Comparison of ENCODE assay signal across 10 cellular contexts in the genomic region with DNA sequence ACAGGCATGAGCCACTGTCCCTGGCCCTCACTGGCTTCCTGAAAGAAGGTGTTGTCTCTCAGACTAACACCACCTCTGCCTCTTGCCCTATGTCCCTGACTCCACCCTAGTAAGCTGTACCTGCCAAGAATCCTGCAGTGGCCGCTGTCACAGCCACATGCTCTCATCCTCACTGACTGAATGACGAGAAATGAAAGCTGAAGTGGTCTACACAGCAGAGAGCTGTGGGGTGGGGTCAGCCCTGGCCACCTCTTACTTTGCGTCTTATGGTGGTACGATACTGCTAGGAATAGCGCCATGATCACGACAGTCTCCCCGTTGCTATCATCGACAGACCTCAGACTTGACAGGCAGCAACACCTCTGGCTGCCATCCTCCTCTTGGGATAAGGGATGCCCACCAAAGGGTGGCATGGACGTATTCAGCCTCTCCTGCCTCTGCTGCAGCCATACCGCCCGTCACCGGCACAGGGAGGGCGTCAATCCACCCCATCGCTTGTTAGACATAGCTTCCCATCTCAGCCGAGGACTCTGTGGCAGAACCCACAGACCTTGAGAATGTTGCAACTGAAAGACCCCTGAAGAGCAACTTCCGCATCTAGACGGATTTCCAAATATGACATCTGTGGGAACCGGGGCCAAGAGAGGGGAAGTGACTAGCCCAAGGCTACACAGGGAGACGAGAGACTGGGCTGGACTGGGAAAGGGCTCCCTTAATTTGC. TPM values are rescaled to one million over a fixed set of nuclear protein-coding genes. Genes with fewer than 3 reads are reported as not detected.
A peak's percentile ranks its signal among the peaks of the same experiment; 100 is the strongest.
DNase-seq lines count a peak whose midpoint lies in the region; ATAC-seq, FAIRE-seq and TF ChIP-seq lines count a peak whose summit lies in the region.
"Had no signal": no experiment of that assay in that cellular context is flagged by ENCODE, and none has a peak within 500 bp of the region (broad histone marks: within the 10 kb centered on the region; RNA-seq: fewer than 3 reads in every experiment).

No MANE protein-coding gene starts in this region.

- H3K9me3 ChIP-seq in right atrium auricular region: no peaks in the 10 kb centered on the region
- no peaks in the 10 kb centered on the region for H3K9me3 ChIP-seq in thoracic aorta

- H3K27me3 ChIP-seq in right atrium auricular region: no peaks in the 10 kb centered on the region
- H3K27me3 ChIP-seq in thoracic aorta (replicated peaks; ENCODE audit: insufficient read depth): no peaks in the 10 kb centered on the region

- peaks cover 4% of the 10 kb centered on the region for H3K27me3 Mint-ChIP-seq in activated CD4-positive, alpha-beta T cell treated with anti-CD3 and anti-CD28 coated beads, Interleukin-2, amount 10 ng/mL, durations not matched to agents 24 days and 14 days
- peaks cover 9% of the 10 kb centered on the region for H3K27me3 Mint-ChIP-seq in WTC11 (ENCODE audit: low read depth)

- POLR2A ChIA-PET in WTC11 (lab: Charles Lee): no interaction called here

- H3K27ac ChIP-seq in right atrium auricular region (peak overlapping the region in 1 of 2 donors; percentile 29), thoracic aorta (no peak overlapping the region)

- H3K4me3 Mint-ChIP-seq in activated CD4-positive, alpha-beta T cell treated with anti-CD3 and anti-CD28 coated beads, Interleukin-2, amount 10 ng/mL, durations not matched to agents 24 days and 14 days: peak overlapping the region; percentile 96
- H3K4me3 Mint-ChIP-seq in WTC11: no peak overlapping the region

- peaks cover 0 to 15% of the 10 kb centered on the region in 2 donors for H3K4me1 ChIP-seq in right atrium auricular region
- no peaks in the 10 kb centered on the region for H3K4me1 ChIP-seq in thoracic aorta (ENCODE audit: control insufficient read depth in 1 of 2, low read depth in 2 of 2)

- H3K36me3 ChIP-seq in right atrium auricular region: no peaks in the 10 kb centered on the region
- no peaks in the 10 kb centered on the region for H3K36me3 ChIP-seq in thoracic aorta

- ATAC-seq in WTC11 (no peak), thoracic aorta (ENCODE audit: insufficient number of reproducible peaks, low FRiP score, low read depth) (no peak)

- CTCF ChIA-PET in WTC11 (lab: Charles Lee): interaction anchor here (1.3 to 4.3 kb wide), 7 partner anchors 10 to 224 kb away, joined by 4 to 19 read pairs (median 6); no protein-coding TSS in a partner anchor

- H3K4me3 ChIP-seq in right atrium auricular region: peak overlapping the region; percentile 23 to 39
- peak overlapping the region; percentile 62 for H3K4me3 ChIP-seq in thoracic aorta

- H3K27ac Mint-ChIP-seq in activated CD4-positive, alpha-beta T cell treated with anti-CD3 and anti-CD28 coated beads, Interleukin-2, amount 10 ng/mL, durations not matched to agents 24 days and 14 days: peak overlapping the region; percentile 91
- peak overlapping the region; percentile 10; the same call in 1 of the 2 replicates for H3K27ac Mint-ChIP-seq in WTC11

- no peak for TF ChIP-seq CTCF in WTC11 (IDR thresholded peaks at IDR 0.05)
- TF ChIP-seq CTCF in right atrium auricular region (IDR thresholded peaks at IDR 0.05): no peak
- TF ChIP-seq CTCF in thoracic aorta (IDR thresholded peaks at IDR 0.05): no peak

- FAIRE-seq in frontal cortex (lab: Jason Lieb, UNC): no peak

- intact Hi-C loops in activated CD4-positive, alpha-beta T cell treated with anti-CD3 and anti-CD28 coated beads, Interleukin-2, amount 10 ng/mL, durations not matched to agents 24 days and 14 days (cut with micrococcal nuclease): loop anchor here (2.0 to 10.0 kb wide), 3 partner anchors 60 to 224 kb away; partner anchors contain the start of gene HNRNPM

- peaks cover 16% of the 10 kb centered on the region for H3K9me3 Mint-ChIP-seq in activated CD4-positive, alpha-beta T cell treated with anti-CD3 and anti-CD28 coated beads, Interleukin-2, amount 10 ng/mL, durations not matched to agents 24 days and 14 days
- H3K9me3 Mint-ChIP-seq in WTC11: peaks cover 5% of the 10 kb centered on the region; the same call in 1 of the 2 replicates

- peak; percentile 71 for DNase-seq in activated CD4-positive, alpha-beta T cell treated with anti-CD3 and anti-CD28 coated beads, Interleukin-2, amount 10 ng/mL, durations not matched to agents 24 days and 14 days
- DNase-seq in activated CD4-positive, alpha-beta T cell treated with anti-CD3 and anti-CD28 coated beads, Interleukin-2, amount 50 U/mL, for 4 hours: no peak
- no peak for DNase-seq in WTC11 (ENCODE audit: low spot score)
- no peak for DNase-seq in right atrium auricular region (ENCODE audit: low spot score)
- no peak for DNase-seq in thoracic aorta (ENCODE audit: low spot score)
- no peak for DNase-seq in DMS53 treated with DMSO at 0.1 percent for 48 hours (lab: John Stamatoyannopoulos, UW; ENCODE audit: unreplicated experiment)
- DNase-seq in D341Med (ENCODE audit: low spot score): no peak
- DNase-seq in frontal cortex (ENCODE audit: low spot score in 2 of 2): no peak
- DNase-seq: dermis blood vessel endothelial cell had no signal

- peaks cover 21% of the 10 kb centered on the region for H3K36me3 Mint-ChIP-seq in activated CD4-positive, alpha-beta T cell treated with anti-CD3 and anti-CD28 coated beads, Interleukin-2, amount 10 ng/mL, durations not matched to agents 24 days and 14 days (ENCODE audit: low read depth)
- H3K36me3 Mint-ChIP-seq in WTC11: no peaks in the 10 kb centered on the region

- peaks cover 59% of the 10 kb centered on the region for H3K4me1 Mint-ChIP-seq in activated CD4-positive, alpha-beta T cell treated with anti-CD3 and anti-CD28 coated beads, Interleukin-2, amount 10 ng/mL, durations not matched to agents 24 days and 14 days
- H3K4me1 Mint-ChIP-seq in WTC11: peaks cover 24% of the 10 kb centered on the region

TF ChIP-seq in WTC11, 78 proteins besides CTCF, POLR2A, EP300 and RAD21 (continues in another document):
- TF ChIP-seq NFATC4 (CRISPR knock-in tag; IDR thresholded peaks at IDR 0.05) (no peak), ETV6 (CRISPR knock-in tag; IDR thresholded peaks at IDR 0.05) (no peak), ZNF263 (CRISPR knock-in tag; IDR thresholded peaks at IDR 0.05; ENCODE audit: low read depth) (no peak), ZNF232 (CRISPR knock-in tag; IDR thresholded peaks at IDR 0.05) (no peak), FOXJ3 (CRISPR knock-in tag; IDR thresholded peaks at IDR 0.05; ENCODE audit: borderline replicate concordance) (no peak), CREM (CRISPR knock-in tag; IDR thresholded peaks at IDR 0.05) (no peak), STAT6 (CRISPR knock-in tag; conservative IDR thresholded peaks at IDR 0.05; ENCODE audit: low read depth) (no peak)
- TF ChIP-seq, protein P1, sequence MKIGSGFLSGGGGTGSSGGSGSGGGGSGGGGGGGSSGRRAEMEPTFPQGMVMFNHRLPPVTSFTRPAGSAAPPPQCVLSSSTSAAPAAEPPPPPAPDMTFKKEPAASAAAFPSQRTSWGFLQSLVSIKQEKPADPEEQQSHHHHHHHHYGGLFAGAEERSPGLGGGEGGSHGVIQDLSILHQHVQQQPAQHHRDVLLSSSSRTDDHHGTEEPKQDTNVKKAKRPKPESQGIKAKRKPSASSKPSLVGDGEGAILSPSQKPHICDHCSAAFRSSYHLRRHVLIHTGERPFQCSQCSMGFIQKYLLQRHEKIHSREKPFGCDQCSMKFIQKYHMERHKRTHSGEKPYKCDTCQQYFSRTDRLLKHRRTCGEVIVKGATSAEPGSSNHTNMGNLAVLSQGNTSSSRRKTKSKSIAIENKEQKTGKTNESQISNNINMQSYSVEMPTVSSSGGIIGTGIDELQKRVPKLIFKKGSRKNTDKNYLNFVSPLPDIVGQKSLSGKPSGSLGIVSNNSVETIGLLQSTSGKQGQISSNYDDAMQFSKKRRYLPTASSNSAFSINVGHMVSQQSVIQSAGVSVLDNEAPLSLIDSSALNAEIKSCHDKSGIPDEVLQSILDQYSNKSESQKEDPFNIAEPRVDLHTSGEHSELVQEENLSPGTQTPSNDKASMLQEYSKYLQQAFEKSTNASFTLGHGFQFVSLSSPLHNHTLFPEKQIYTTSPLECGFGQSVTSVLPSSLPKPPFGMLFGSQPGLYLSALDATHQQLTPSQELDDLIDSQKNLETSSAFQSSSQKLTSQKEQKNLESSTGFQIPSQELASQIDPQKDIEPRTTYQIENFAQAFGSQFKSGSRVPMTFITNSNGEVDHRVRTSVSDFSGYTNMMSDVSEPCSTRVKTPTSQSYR (CRISPR knock-in tag; IDR thresholded peaks at IDR 0.05): no peak

RNA-seq across cellular contexts. Expression of gene MYO1F, which starts 0.8 kb away (rescaled TPM):
- 33.0 and 37.9 TPM in 2 replicates for total RNA-seq in activated CD4-positive, alpha-beta T cell treated with anti-CD3 and anti-CD28 coated beads, Interleukin-2, amount 10 ng/mL, durations not matched to agents 24 days and 14 days
- total RNA-seq in WTC11 (2021): 2.8 to 3.3 TPM (median 3.2 TPM) in 3 replicates
- 10 to 100 TPM in 1 of 2 donors, 1 to 10 TPM in 1; 4.4 to 10.8 TPM for total RNA-seq in right atrium auricular region
- total RNA-seq in thoracic aorta: 10 to 100 TPM; 29.6 to 33.9 TPM
- 1.6 TPM for total RNA-seq in frontal cortex

RNA-seq across cellular contexts. Expression of gene ADAMTS10, which starts 34.1 kb away (rescaled TPM):
- 2.4 and 2.5 TPM in 2 replicates for total RNA-seq in activated CD4-positive, alpha-beta T cell treated with anti-CD3 and anti-CD28 coated beads, Interleukin-2, amount 10 ng/mL, durations not matched to agents 24 days and 14 days
- total RNA-seq in WTC11 (2021) (11.4 to 16.0 TPM (median 14.8 TPM) in 3 replicates), right atrium auricular region (10 to 100 TPM; 13.1 to 14.9 TPM), thoracic aorta (100 to 1,000 TPM; 164 to 214 TPM), frontal cortex (34.6 TPM)

RNA-seq across cellular contexts. Expression of gene NFILZ, which starts 54.0 kb away (rescaled TPM):
- total RNA-seq in activated CD4-positive, alpha-beta T cell treated with anti-CD3 and anti-CD28 coated beads, Interleukin-2, amount 10 ng/mL, durations not matched to agents 24 days and 14 days: not detected in 2 replicates
- not detected in 3 replicates for total RNA-seq in WTC11 (2021)
- not detected for total RNA-seq in right atrium auricular region
- not detected for total RNA-seq in thoracic aorta
- total RNA-seq in frontal cortex: not detected
- total RNA-seq: dermis blood vessel endothelial cell; T-helper 2 cell treated with Interferon-gamma antibody and Interleukin-4, amounts not matched to agents 100 ng/mL and 5 ng/mL, for 36 hours had no signal
